In genomic region chrX:9642270-9642995, GRCh38 we compare ENCODE assay signal across 27 cellular contexts.
DNase-seq lines count a peak whose midpoint lies in the region; ATAC-seq and TF ChIP-seq lines count a peak whose summit lies in the region.
"Had no signal": no experiment of that assay in that cellular context is flagged by ENCODE, and none has a peak within 500 bp of the region (broad histone marks: within the 10 kb centered on the region; RNA-seq: fewer than 3 reads in every experiment).

No MANE protein-coding gene starts in this region.

- H3K9ac ChIP-seq in BLaER1 (no peak overlapping the region), DND-41 (ENCODE audit: low read depth, low read length) (no peak overlapping the region)

- intact Hi-C loops in adrenal gland (cut with DNase I) = no loop called here

- DNase-seq in DND-41 = peak; percentile 34
- DNase-seq in T-helper 17 cell = no peak
- DNase-seq in memory B cell (ENCODE audit: low spot score in 2 of 2) = no peak
- DNase-seq in adrenal gland = no peak
- no peak for DNase-seq in effector CD4-positive, alpha-beta T cell
- DNase-seq: activated CD4-positive, alpha-beta T cell treated with anti-CD3 and anti-CD28 coated beads, Interleukin-2, amount 50 U/mL, for 48 hours; activated effector memory CD4-positive, alpha-beta T cell treated with Interleukin-2 at 50 U/mL for 16 hours; amniotic stem cell; DMS53; HFFc6; NCI-H1092; NCI-H187 treated with DMSO at 0.1 percent for 48 hours; NCI-H446 treated with DMSO at 0.1 percent for 48 hours; posterior cingulate gyrus; stimulated activated CD4-positive, alpha-beta T cell treated with anti-CD3 and anti-CD28 coated beads, Interleukin-15, amount 100 ng/mL, for 24 hours; stimulated activated CD8-positive, alpha-beta memory T cell treated with anti-CD3 and anti-CD28 coated beads, Interleukin-4, amount 100 ng/mL, for 48 hours; T-helper 9 cell had no signal

- H3K4me2 ChIP-seq in BLaER1 (peak overlapping the region; percentile 22; the same call in 1 of the 2 replicates), DND-41 (ENCODE audit: insufficient read depth, low read length) (no peak overlapping the region)

- no peak for TF ChIP-seq POLR2A in adrenal gland (IDR thresholded peaks at IDR 0.05)

- no peak for TF ChIP-seq CTCF in DND-41 (IDR thresholded peaks at IDR 0.05; ENCODE audit: borderline replicate concordance, extremely low read depth, low read length, poor library complexity, severe bottlenecking)
- no peak for TF ChIP-seq CTCF in adrenal gland (IDR thresholded peaks at IDR 0.05)

- H3K36me3 Mint-ChIP-seq in T-helper 17 cell (ENCODE audit: low read depth) (no peaks in the 10 kb centered on the region), memory B cell (peaks cover 5% of the 10 kb centered on the region)
- H3K36me3 Mint-ChIP-seq: WTC11 had no signal

- H3K9me3 Mint-ChIP-seq in memory B cell = no peaks in the 10 kb centered on the region
- H3K9me3 Mint-ChIP-seq: HFFc6, WTC11 had no signal

- H3K27ac Mint-ChIP-seq in T-helper 17 cell (peak overlapping the region; percentile 75), memory B cell (peak overlapping the region; percentile 85)
- H3K27ac Mint-ChIP-seq: HFFc6, WTC11 had no signal

- no peaks in the 10 kb centered on the region for H3K27me3 Mint-ChIP-seq in T-helper 17 cell
- no peaks in the 10 kb centered on the region for H3K27me3 Mint-ChIP-seq in memory B cell

- no peaks in the 10 kb centered on the region for H3K79me2 ChIP-seq in DND-41 (ENCODE audit: insufficient read depth, low read length)

- H3K27me3 ChIP-seq in BLaER1 (no peaks in the 10 kb centered on the region), DND-41 (ENCODE audit: insufficient read depth, low read length, poor library complexity) (no peaks in the 10 kb centered on the region), adrenal gland (no peaks in the 10 kb centered on the region)
- H3K27me3 ChIP-seq: suprapubic skin had no signal

- peak; percentile 68 for ATAC-seq in DND-41 (ENCODE audit: insufficient read depth, low read depth)
- no peak for ATAC-seq in T-helper 17 cell
- ATAC-seq in memory B cell (ENCODE audit: low read depth) = no peak
- no peak for ATAC-seq in GM21360 (IDR thresholded peaks at IDR 0.05; ENCODE audit: unreplicated experiment)
- ATAC-seq in HG03378 (IDR thresholded peaks at IDR 0.05; ENCODE audit: unreplicated experiment) = no peak
- ATAC-seq: GM12878, sciatic nerve, SK-N-SH treated with all-trans-retinoic acid at 6 μM for 48 hours, WTC11 had no signal

- 88 to 95% (median 92%) methylated on average over 13 to 14 of the region's 14 CpGs for WGBS in adrenal gland, 4 donors

- H4K20me1 ChIP-seq in BLaER1 (peaks cover 76% of the 10 kb centered on the region), DND-41 (ENCODE audit: insufficient read depth, low read length) (0 out of 2 replicates have a peak, but pooled peaks cover 6% of the 10 kb centered on the region)

- H3K9me3 ChIP-seq in BLaER1 (no peaks in the 10 kb centered on the region), DND-41 (ENCODE audit: insufficient read depth, low read length, severe bottlenecking) (no peaks in the 10 kb centered on the region), T-helper 17 cell (ENCODE audit: control insufficient read depth, low read length, poor library complexity, severe bottlenecking) (no peaks in the 10 kb centered on the region), adrenal gland (replicated peaks in 1 of 3) (no peaks in the 10 kb centered on the region)
- H3K9me3 ChIP-seq: suprapubic skin had no signal

- no peak overlapping the region for H3K27ac ChIP-seq in BLaER1
- H3K27ac ChIP-seq in DND-41 (ENCODE audit: low read length) = no peak overlapping the region
- no peak overlapping the region for H3K27ac ChIP-seq in adrenal gland
- H3K27ac ChIP-seq: RWPE1, suprapubic skin had no signal

- H3K36me3 ChIP-seq in BLaER1 = 0 out of 2 replicates have a peak, but pooled peaks cover 4% of the 10 kb centered on the region
- no peaks in the 10 kb centered on the region for H3K36me3 ChIP-seq in DND-41 (ENCODE audit: insufficient read depth, low read length)
- H3K36me3 ChIP-seq in adrenal gland (replicated peaks in 1 of 2) = no peaks in the 10 kb centered on the region
- H3K36me3 ChIP-seq: suprapubic skin had no signal

- H3K4me1 ChIP-seq in BLaER1 (peaks cover 51% of the 10 kb centered on the region), DND-41 (ENCODE audit: insufficient read depth, low read length) (peaks cover 20% of the 10 kb centered on the region), adrenal gland (replicated peaks in 1 of 2) (no peaks in the 10 kb centered on the region)
- H3K4me1 ChIP-seq: suprapubic skin had no signal

- H3K4me1 Mint-ChIP-seq in T-helper 17 cell (peaks cover 11% of the 10 kb centered on the region), memory B cell (peaks cover 4% of the 10 kb centered on the region)

- H3K4me3 Mint-ChIP-seq in T-helper 17 cell (no peak overlapping the region), memory B cell (no peak overlapping the region)
- H3K4me3 Mint-ChIP-seq: HFFc6, neural crest cell, WTC11 had no signal

- H2AFZ ChIP-seq in DND-41 (ENCODE audit: low read depth, low read length) = no peak overlapping the region

- H3K4me3 ChIP-seq in BLaER1 = no peak overlapping the region
- no peak overlapping the region for H3K4me3 ChIP-seq in DND-41 (ENCODE audit: low read depth in 1 of 2, low read length in 2 of 2)
- H3K4me3 ChIP-seq in adrenal gland = no peak overlapping the region
- H3K4me3 ChIP-seq: GM12878, suprapubic skin had no signal
